In the genomic region with DNA sequence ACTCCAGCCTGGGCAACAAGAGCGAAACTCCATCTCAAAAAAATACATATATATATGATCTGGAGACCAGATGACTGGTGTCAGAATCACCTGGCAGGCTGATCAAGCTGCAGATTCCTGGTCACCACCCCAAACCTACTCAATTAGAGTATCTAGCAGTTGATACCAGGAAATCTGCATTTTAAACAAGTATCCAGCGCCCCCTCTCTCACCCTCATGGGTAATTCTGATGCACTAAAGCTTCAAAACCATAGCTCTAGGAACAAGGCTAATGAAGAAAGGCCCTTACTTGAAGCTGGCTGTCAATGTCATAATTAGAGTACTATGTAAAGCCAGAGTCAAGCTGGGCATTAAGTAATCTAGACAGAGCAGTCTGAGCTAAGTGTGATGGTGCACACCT, we compare ENCODE assay signal across 33 cellular contexts. TPM values are rescaled to one million over a fixed set of nuclear protein-coding genes. Genes with fewer than 3 reads are reported as not detected.
DNase-seq lines count a peak whose midpoint lies in the region; ATAC-seq, FAIRE-seq and TF ChIP-seq lines count a peak whose summit lies in the region.
"Had no signal": no experiment of that assay in that cellular context is flagged by ENCODE, and none has a peak within 500 bp of the region (broad histone marks: within the 10 kb centered on the region; RNA-seq: fewer than 3 reads in every experiment).

No MANE protein-coding gene starts in this region.

- H3K9me3 Mint-ChIP-seq in MCF 10A (ENCODE audit: unreplicated experiment): no peaks in the 10 kb centered on the region
- no peaks in the 10 kb centered on the region for H3K9me3 Mint-ChIP-seq in stimulated activated effector memory CD8-positive, alpha-beta T cell treated with anti-CD3 and anti-CD28 coated beads, Interleukin-12 subunit alpha, Interleukin-12 subunit beta, amount 100 ng/mL, for 72 hours
- H3K9me3 Mint-ChIP-seq in activated naive CD8-positive, alpha-beta T cell treated with anti-CD3 and anti-CD28 coated beads, Interleukin-2, amount 50 U/mL, for 24 hours: no peaks in the 10 kb centered on the region
- H3K9me3 Mint-ChIP-seq: activated T-helper 2 cell treated with anti-CD3 and anti-CD28 coated beads, Interferon-gamma antibody, Interleukin-2, Interleukin-4, amounts not matched to agents 10 μg/mL and 5 μg/mL and 100 μg/mL, durations not matched to agents 14 hours and 24 hours and 36 hours; nephron had no signal

- CTCF ChIA-PET in MCF 10A (lab: Yijun Ruan, JAX): interaction anchor here (0.6 to 2.0 kb wide), 5 partner anchors 29 to 154 kb away, joined by 3 to 11 read pairs (median 4); a partner anchor contains a TSS
- CTCF ChIA-PET in H1 (lab: Charles Lee; ENCODE audit: partially characterized antibody): interaction anchor here (0.6 to 4.4 kb wide), 23 partner anchors 9 to 155 kb away, joined by 3 to 23 read pairs (median 4); a partner anchor contains a TSS
- CTCF ChIA-PET in SK-N-SH (lab: Yijun Ruan, JAX): interaction anchor here (1.0 to 4.0 kb wide), 5 partner anchors 9 to 337 kb away, joined by 3 to 24 read pairs (median 3); a partner anchor contains a TSS

- H3K79me1 ChIP-seq in H1 (ENCODE audit: low read depth, low read length): no peaks in the 10 kb centered on the region

- H3K9me2 ChIP-seq in SK-N-SH: no peaks in the 10 kb centered on the region

- no peak overlapping the region for H2BK12ac ChIP-seq in H1 (ENCODE audit: low read depth, low read length)

- H3K27me3 Mint-ChIP-seq in MCF 10A (ENCODE audit: insufficient read depth, unreplicated experiment): no peaks in the 10 kb centered on the region
- no peaks in the 10 kb centered on the region for H3K27me3 Mint-ChIP-seq in activated naive CD8-positive, alpha-beta T cell treated with anti-CD3 and anti-CD28 coated beads, Interleukin-2, amount 50 U/mL, for 24 hours
- H3K27me3 Mint-ChIP-seq: activated naive CD8-positive, alpha-beta T cell had no signal

- ATAC-seq in stimulated activated effector memory CD8-positive, alpha-beta T cell treated with anti-CD3 and anti-CD28 coated beads, Interleukin-12 subunit alpha, Interleukin-12 subunit beta, amount 100 ng/mL, for 72 hours: no peak
- no peak for ATAC-seq in activated naive CD8-positive, alpha-beta T cell treated with anti-CD3 and anti-CD28 coated beads, Interleukin-2, amount 50 U/mL, for 24 hours
- ATAC-seq: stimulated activated naive CD8-positive, alpha-beta T cell treated with anti-CD3 and anti-CD28 coated beads, Interleukin-15, Interleukin-2, amounts not matched to agents 100 U/mL and 50 U/mL, for 24 hours; upper lobe of right lung had no signal

- TF ChIP-seq EP300 in H1 (IDR thresholded peaks at IDR 0.05; ENCODE audit: borderline replicate concordance in 1 of 2, low read depth in 2 of 2, low read length in 2 of 2) (no peak), SK-N-SH (IDR thresholded peaks at IDR 0.05; ENCODE audit: borderline replicate concordance in 1 of 2, low read depth in 1 of 2, low read length in 1 of 2) (no peak)

- H2AK5ac ChIP-seq in H1 (ENCODE audit: low read depth, low read length): no peak overlapping the region

- TF ChIP-seq RAD21 in H1 (IDR thresholded peaks at IDR 0.05 in 1 of 2, conservative IDR thresholded peaks at IDR 0.05 in 1 of 2; ENCODE audit: low read depth in 2 of 2, low read length in 2 of 2) (peak; percentile 23 to 47; a peak in 3 of 4 replicates), SK-N-SH (IDR thresholded peaks at IDR 0.05; ENCODE audit: low read length) (no peak)

- FAIRE-seq in H1 (lab: Jason Lieb, UNC): no peak
- FAIRE-seq: bronchial epithelial cell, G401.6, HTR-8/SVneo had no signal

- H3K27me3 ChIP-seq in breast epithelium: no peaks in the 10 kb centered on the region
- H3K27me3 ChIP-seq in OCI-LY3 (ENCODE audit: low read depth, low read length): no peaks in the 10 kb centered on the region
- H3K27me3 ChIP-seq in H1 (replicated peaks in 1 of 4; ENCODE audit: control insufficient read depth in 3 of 4, extremely low read depth in 1 of 4, insufficient read depth in 3 of 4, low read length in 3 of 4): no peaks in the 10 kb centered on the region
- H3K27me3 ChIP-seq in SK-N-SH (ENCODE audit: insufficient read depth): no peaks in the 10 kb centered on the region
- H3K27me3 ChIP-seq: BLaER1, Peyer's patch, upper lobe of right lung had no signal

- H3K4me3 ChIP-seq in breast epithelium: no peak overlapping the region
- H3K4me3 ChIP-seq in OCI-LY3 (ENCODE audit: low read length): no peak overlapping the region
- no peak overlapping the region for H3K4me3 ChIP-seq in H1 (ENCODE audit: extremely low read depth in 1 of 4, insufficient read depth in 2 of 4, low read depth in 3 of 4, low read length in 4 of 4)
- no peak overlapping the region for H3K4me3 ChIP-seq in SK-N-SH (ENCODE audit: low read depth in 2 of 2, low read length in 1 of 2)
- H3K4me3 ChIP-seq: BLaER1, GM23248, lung, Peyer's patch, skin epidermis, upper lobe of right lung had no signal

- H3K18ac ChIP-seq in H1 (ENCODE audit: extremely low read depth, low read length): no peak overlapping the region

- H3K9me3 ChIP-seq in breast epithelium (no peaks in the 10 kb centered on the region), OCI-LY3 (ENCODE audit: insufficient read depth, low read length) (no peaks in the 10 kb centered on the region), H1 (ENCODE audit: insufficient read depth in 2 of 2, low read depth in 1 of 2, low read length in 1 of 2) (peaks cover 3 to 4% of the 10 kb centered on the region in 2 experiments; a peak in 2 of 4 replicates), SK-N-SH (no peaks in the 10 kb centered on the region)
- H3K9me3 ChIP-seq: Caco-2, Peyer's patch, upper lobe of right lung had no signal

- no peak overlapping the region for H3K4ac ChIP-seq in H1 (replicated peaks; ENCODE audit: insufficient read length, low read depth, low read length)

- no peak overlapping the region for H3K4me2 ChIP-seq in OCI-LY3 (ENCODE audit: low read length)
- no peak overlapping the region for H3K4me2 ChIP-seq in H1 (ENCODE audit: insufficient read depth in 1 of 2, low read depth in 2 of 2, low read length in 2 of 2)
- H3K4me2 ChIP-seq in SK-N-SH: no peak overlapping the region
- H3K4me2 ChIP-seq: BLaER1 had no signal

- H4K5ac ChIP-seq in H1 (ENCODE audit: insufficient read length, low read depth, low read length): no peak overlapping the region

- peaks cover 81% of the 10 kb centered on the region for H3K36me3 Mint-ChIP-seq in MCF 10A (ENCODE audit: insufficient read depth, unreplicated experiment)
- peaks cover 97% of the 10 kb centered on the region for H3K36me3 Mint-ChIP-seq in stimulated activated effector memory CD8-positive, alpha-beta T cell treated with anti-CD3 and anti-CD28 coated beads, Interleukin-12 subunit alpha, Interleukin-12 subunit beta, amount 100 ng/mL, for 72 hours
- peaks cover 31% of the 10 kb centered on the region for H3K36me3 Mint-ChIP-seq in activated naive CD8-positive, alpha-beta T cell treated with anti-CD3 and anti-CD28 coated beads, Interleukin-2, amount 50 U/mL, for 24 hours (ENCODE audit: low read depth)

- H2BK15ac ChIP-seq in H1 (ENCODE audit: low read length): no peak overlapping the region

- DNase-seq in MCF 10A (ENCODE audit: unreplicated experiment) (peak; percentile 16), breast epithelium (ENCODE audit: low spot score in 2 of 2) (no peak), H1 (ENCODE audit: low read depth in 1 of 2, low spot score in 2 of 2) (no peak), SK-N-SH (no peak), SHP77 (lab: John Stamatoyannopoulos, UW) (no peak)
- no peak for DNase-seq in stimulated activated effector memory CD8-positive, alpha-beta T cell treated with anti-CD3 and anti-CD28 coated beads, Interleukin-12 subunit alpha, Interleukin-12 subunit beta, amount 100 ng/mL, for 72 hours (ENCODE audit: low spot score in 2 of 2)
- DNase-seq in activated naive CD8-positive, alpha-beta T cell treated with anti-CD3 and anti-CD28 coated beads, Interleukin-2, amount 50 U/mL, for 24 hours: no peak
- DNase-seq: activated CD4-positive, alpha-beta T cell treated with anti-CD3 and anti-CD28 coated beads, Interleukin-2, amount 50 U/mL, for 4 hours; activated CD8-positive, alpha-beta memory T cell treated with anti-CD3 and anti-CD28 coated beads, Interleukin-2, amount 50 U/mL, for 48 hours; anterior cingulate cortex; Caco-2; GM23248; hypothalamus; KBM-7; MM.1S; NCI-H146; NCI-H226; Peyer's patch; retina; SHP77 treated with DMSO at 0.1 percent for 48 hours; stimulated activated naive CD8-positive, alpha-beta T cell treated with anti-CD3 and anti-CD28 coated beads, Interleukin-15, Interleukin-2, amounts not matched to agents 100 U/mL and 50 U/mL, for 24 hours; T-helper 9 cell; upper lobe of right lung had no signal

- no peaks in the 10 kb centered on the region for H3K4me1 ChIP-seq in breast epithelium
- no peaks in the 10 kb centered on the region for H3K4me1 ChIP-seq in OCI-LY3 (ENCODE audit: low read length)
- H3K4me1 ChIP-seq in H1 (replicated peaks in 1 of 4; ENCODE audit: control insufficient read depth in 3 of 4, insufficient read depth in 4 of 4, low read length in 3 of 4): no peaks in the 10 kb centered on the region
- H3K4me1 ChIP-seq in SK-N-SH (ENCODE audit: control insufficient read depth in 1 of 2, insufficient read depth in 2 of 2, low read depth in 1 of 2, low read length in 1 of 2): no peaks in the 10 kb centered on the region
- H3K4me1 ChIP-seq: BLaER1, Caco-2, Peyer's patch, upper lobe of right lung had no signal

- H3F3A ChIP-seq in SK-N-SH (replicated peaks; ENCODE audit: insufficient read depth): no peaks in the 10 kb centered on the region

- H2AFZ ChIP-seq in OCI-LY3 (ENCODE audit: low read depth, low read length) (no peak overlapping the region), H1 (ENCODE audit: low read length) (no peak overlapping the region), SK-N-SH (ENCODE audit: low read depth) (no peak overlapping the region)
- H2AFZ ChIP-seq: GM23248 had no signal

- no peak for TF ChIP-seq CTCF in MCF 10A (IDR thresholded peaks at IDR 0.05; ENCODE audit: unreplicated experiment)
- no peak for TF ChIP-seq CTCF in breast epithelium (IDR thresholded peaks at IDR 0.05)
- 0 out of 2 replicates have a peak, but pooled peaks have one; percentile 7 for TF ChIP-seq CTCF in OCI-LY3 (IDR thresholded peaks at IDR 0.05; ENCODE audit: low read depth, low read length)
- peak in 2 of 3 experiments; percentile 8 to 22; a peak in 2 of 4 replicates for TF ChIP-seq CTCF in H1 (IDR thresholded peaks at IDR 0.05; ENCODE audit: control extremely low read depth in 1 of 3, insufficient read depth in 1 of 3, low read depth in 1 of 3, low read length in 3 of 3)
- no peak for TF ChIP-seq CTCF in SK-N-SH (IDR thresholded peaks at IDR 0.05)

- no peak overlapping the region for H2BK120ac ChIP-seq in H1 (replicated peaks; ENCODE audit: low read depth, low read length)

- BruUV-seq in MCF 10A (replicated peaks; lab: Mats Ljungman, UMichigan): no TSS peak

- POLR2A ChIA-PET in MCF 10A (lab: Yijun Ruan, JAX) (interaction anchor here (0.7 to 1.7 kb wide), 2 partner anchors 117 to 148 kb away, joined by 5 to 8 read pairs; a partner anchor contains a TSS), H1 (lab: Charles Lee; ENCODE audit: partially characterized antibody) (interaction anchor here (1.0 to 3.1 kb wide), 8 partner anchors 8 to 148 kb away, joined by 3 to 15 read pairs (median 6); a partner anchor contains a TSS), SK-N-SH (lab: Yijun Ruan, JAX) (no interaction called here)

- TF ChIP-seq POLR2A in breast epithelium (IDR thresholded peaks at IDR 0.05) (no peak), H1 (IDR thresholded peaks at IDR 0.05; ENCODE audit: control extremely low read depth in 1 of 2, low read depth in 2 of 2, low read length in 2 of 2) (no peak)

- no peak overlapping the region for H2BK20ac ChIP-seq in H1 (ENCODE audit: low read length)

- H3K27ac ChIP-seq in breast epithelium (no peak overlapping the region), OCI-LY3 (ENCODE audit: low read length) (no peak overlapping the region), H1 (ENCODE audit: low read depth, low read length) (no peak overlapping the region), SK-N-SH (ENCODE audit: low read depth in 2 of 2, low read length in 1 of 2) (no peak overlapping the region)
- H3K27ac ChIP-seq: BLaER1, GM23248, Peyer's patch, skin epidermis, upper lobe of right lung had no signal

- no peak overlapping the region for H4K8ac ChIP-seq in H1 (ENCODE audit: extremely low read depth, insufficient read depth, low read length)

- H3K9ac ChIP-seq in OCI-LY3 (ENCODE audit: low read length) (no peak overlapping the region), H1 (replicated peaks in 1 of 4; ENCODE audit: extremely low read depth in 1 of 4, low read depth in 3 of 4, low read length in 3 of 4) (no peak overlapping the region), SK-N-SH (no peak overlapping the region)
- H3K9ac ChIP-seq: BLaER1, GM23248 had no signal

- H3K4me1 Mint-ChIP-seq in MCF 10A (ENCODE audit: insufficient read depth, unreplicated experiment): no peaks in the 10 kb centered on the region
- peaks cover 14% of the 10 kb centered on the region for H3K4me1 Mint-ChIP-seq in stimulated activated effector memory CD8-positive, alpha-beta T cell treated with anti-CD3 and anti-CD28 coated beads, Interleukin-12 subunit alpha, Interleukin-12 subunit beta, amount 100 ng/mL, for 72 hours
- H3K4me1 Mint-ChIP-seq in activated naive CD8-positive, alpha-beta T cell treated with anti-CD3 and anti-CD28 coated beads, Interleukin-2, amount 50 U/mL, for 24 hours: peaks cover 7% of the 10 kb centered on the region
- H3K4me1 Mint-ChIP-seq: nephron had no signal

- H3K56ac ChIP-seq in H1 (replicated peaks; ENCODE audit: insufficient read length, low read depth, low read length): no peak overlapping the region

- no peak overlapping the region for H3K14ac ChIP-seq in H1 (ENCODE audit: insufficient read length)

- H3K23ac ChIP-seq in H1 (ENCODE audit: insufficient read length): no peak overlapping the region

- H3K36me3 ChIP-seq in breast epithelium (no peaks in the 10 kb centered on the region), OCI-LY3 (replicated peaks; ENCODE audit: low read depth, low read length) (peaks cover 27% of the 10 kb centered on the region), H1 (ENCODE audit: control insufficient read depth in 2 of 4, insufficient read depth in 4 of 4, low read length in 3 of 4) (peaks cover 0 to 41% (median 21%) of the 10 kb centered on the region in 4 experiments; a peak in 6 of 8 replicates), SK-N-SH (replicated peaks in 1 of 2; ENCODE audit: control insufficient read depth in 1 of 2, insufficient read depth in 2 of 2, low read length in 1 of 2) (peaks cover 20 to 26% of the 10 kb centered on the region in 2 experiments)

- no peak overlapping the region for H2BK5ac ChIP-seq in H1 (ENCODE audit: low read depth, low read length)

- H3K4me3 Mint-ChIP-seq in MCF 10A (ENCODE audit: unreplicated experiment): no peak overlapping the region
- H3K4me3 Mint-ChIP-seq in stimulated activated effector memory CD8-positive, alpha-beta T cell treated with anti-CD3 and anti-CD28 coated beads, Interleukin-12 subunit alpha, Interleukin-12 subunit beta, amount 100 ng/mL, for 72 hours: no peak overlapping the region
- H3K4me3 Mint-ChIP-seq in activated naive CD8-positive, alpha-beta T cell treated with anti-CD3 and anti-CD28 coated beads, Interleukin-2, amount 50 U/mL, for 24 hours: no peak overlapping the region
- H3K4me3 Mint-ChIP-seq: activated naive CD8-positive, alpha-beta T cell; nephron had no signal

- peak overlapping the region; percentile 79 for H3K27ac Mint-ChIP-seq in MCF 10A (ENCODE audit: low read depth, unreplicated experiment)
- H3K27ac Mint-ChIP-seq in stimulated activated effector memory CD8-positive, alpha-beta T cell treated with anti-CD3 and anti-CD28 coated beads, Interleukin-12 subunit alpha, Interleukin-12 subunit beta, amount 100 ng/mL, for 72 hours: peak overlapping the region; percentile 55
- no peak overlapping the region for H3K27ac Mint-ChIP-seq in activated naive CD8-positive, alpha-beta T cell treated with anti-CD3 and anti-CD28 coated beads, Interleukin-2, amount 50 U/mL, for 24 hours
- H3K27ac Mint-ChIP-seq: activated T-helper 2 cell treated with anti-CD3 and anti-CD28 coated beads, Interferon-gamma antibody, Interleukin-2, Interleukin-4, amounts not matched to agents 10 μg/mL and 5 μg/mL and 100 μg/mL, durations not matched to agents 14 hours and 24 hours and 36 hours; nephron had no signal

- H3K79me2 ChIP-seq in OCI-LY3 (ENCODE audit: low read length) (no peaks in the 10 kb centered on the region), H1 (ENCODE audit: control insufficient read depth in 1 of 2, insufficient read depth in 2 of 2, low read length in 2 of 2) (no peaks in the 10 kb centered on the region), SK-N-SH (ENCODE audit: insufficient read depth) (no peaks in the 10 kb centered on the region)

- 100% methylated on average over 2 of the region's 2 CpGs; no CpG with 5 or more reads in 1 of the 2 experiments for WGBS in H1 (ENCODE audit: extremely low coverage in 1 of 2, insufficient coverage in 1 of 2, insufficient read length in 1 of 2, insufficient replicate concordance in 2 of 2, low coverage in 1 of 2, low lambda C conversion rate in 2 of 2, missing lambda C conversion rate in 1 of 2), 2 experiments
- WGBS in SK-N-SH (ENCODE audit: low lambda C conversion rate): 96% methylated on average over 2 of the region's 2 CpGs

- H4K91ac ChIP-seq in H1 (replicated peaks; ENCODE audit: insufficient read length, low read length): no peak overlapping the region

- no peaks in the 10 kb centered on the region for H3K23me2 ChIP-seq in H1 (ENCODE audit: low read depth, low read length)

- no peaks in the 10 kb centered on the region for H4K20me1 ChIP-seq in OCI-LY3 (ENCODE audit: insufficient read depth, low read length)
- H4K20me1 ChIP-seq in H1 (replicated peaks in 1 of 2; ENCODE audit: control insufficient read depth in 1 of 2, insufficient read depth in 2 of 2, low read length in 2 of 2): peaks cover 0 to 4% of the 10 kb centered on the region in 2 experiments
- H4K20me1 ChIP-seq in SK-N-SH (ENCODE audit: insufficient read depth): no peaks in the 10 kb centered on the region
- H4K20me1 ChIP-seq: BLaER1 had no signal

- intact Hi-C loops in MCF 10A (cut with micrococcal nuclease) (no loop called here), breast epithelium (cut with DNase I; ENCODE audit: low total_unique reads) (no loop called here)

RNA-seq across cellular contexts. Expression of a gene that starts 25.0 kb away (rescaled TPM):
- 259 and 277 TPM in 2 replicates for total RNA-seq in MCF 10A (2022)
- total RNA-seq in breast epithelium: 100 to 1,000 TPM; 121 to 210 (median 145) TPM
- 493 and 511 TPM in 2 replicates for total RNA-seq in H1 (2021; fragmentation: NEBNext Ultra II Directional; extraction: Animal tissue kit (Norgen Biotek cat#: 25700))
- 279 and 316 TPM in 2 replicates for polyA plus RNA-seq in H1 (2011; rRNA removed)
- 181 TPM for polyA plus RNA-seq in H1 (2011; cell fraction: cytosol; rRNA removed)
- 208 TPM for polyA plus RNA-seq in H1 (2011; cell fraction: nucleus; rRNA removed)
- polyA plus RNA-seq in H1 (2012, experiment 1 of 2): 451 to 481 TPM (median 460 TPM) in 4 replicates
- polyA plus RNA-seq in H1 (2012, experiment 2 of 2): 526 TPM
- 268 TPM for polyA plus RNA-seq in H1 (2013, experiment 1 of 2)
- polyA plus RNA-seq in H1 (2013, experiment 2 of 2): 272 TPM
- 108 and 124 TPM in 2 replicates for polyA minus RNA-seq in H1 (2011; rRNA and poly(A)+ RNA removed)
- polyA minus RNA-seq in H1 (2011; cell fraction: cytosol; rRNA and poly(A)+ RNA removed): 164 TPM
- 102 TPM for polyA minus RNA-seq in H1 (2011; cell fraction: nucleus; rRNA and poly(A)+ RNA removed)
- 60.7 and 94.0 TPM in 2 replicates for polyA plus RNA-seq in SK-N-SH (2012; rRNA removed)
- 79.9 and 99.1 TPM in 2 replicates for polyA plus RNA-seq in SK-N-SH (2012; cell fraction: cytosol; rRNA removed)
- polyA plus RNA-seq in SK-N-SH (2012; cell fraction: nucleus; rRNA removed): 61.4 and 69.9 TPM in 2 replicates

Comparison
In these comparisons a context has a peak if more than half of its experiments do, and no peak if none do; other contexts are left out.
1. CTCF ChIP-seq: peak in OCI-LY3 (single experiment) and H1 (2 of 3); none in MCF 10A (single experiment), breast epithelium (0 of 3) and SK-N-SH (single experiment).